In the genomic region with DNA sequence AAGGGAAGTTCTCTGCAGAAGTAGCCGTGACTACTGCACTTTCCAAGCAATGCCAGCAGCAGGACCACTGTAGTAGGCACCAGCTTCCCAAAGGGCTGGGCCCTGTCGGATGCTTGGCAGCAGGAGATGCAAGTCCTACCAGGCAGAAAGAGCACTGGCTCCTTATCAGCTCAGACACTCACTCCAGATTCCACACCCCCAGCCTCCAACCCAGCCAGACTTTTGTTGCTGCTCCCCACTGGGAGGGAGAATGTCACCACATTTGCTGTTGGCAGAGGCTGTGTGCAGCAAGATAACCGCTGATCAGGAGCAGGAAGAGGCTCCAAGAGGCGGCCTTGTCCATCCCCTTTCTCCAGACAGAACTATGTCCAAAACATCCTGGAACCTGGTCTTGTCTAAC, we compare ENCODE assay signal across 1 cellular context.
TF ChIP-seq lines count a peak whose summit lies in the region.

No MANE protein-coding gene starts in this region.

TF ChIP-seq in K562, 482 proteins besides CTCF, POLR2A, EP300 and RAD21 (continued from another document and continues in another):
- TF ChIP-seq, protein P1, sequence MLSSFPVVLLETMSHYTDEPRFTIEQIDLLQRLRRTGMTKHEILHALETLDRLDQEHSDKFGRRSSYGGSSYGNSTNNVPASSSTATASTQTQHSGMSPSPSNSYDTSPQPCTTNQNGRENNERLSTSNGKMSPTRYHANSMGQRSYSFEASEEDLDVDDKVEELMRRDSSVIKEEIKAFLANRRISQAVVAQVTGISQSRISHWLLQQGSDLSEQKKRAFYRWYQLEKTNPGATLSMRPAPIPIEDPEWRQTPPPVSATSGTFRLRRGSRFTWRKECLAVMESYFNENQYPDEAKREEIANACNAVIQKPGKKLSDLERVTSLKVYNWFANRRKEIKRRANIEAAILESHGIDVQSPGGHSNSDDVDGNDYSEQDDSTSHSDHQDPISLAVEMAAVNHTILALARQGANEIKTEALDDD (IDR thresholded peaks at IDR 0.05): no peak
- TF ChIP-seq SUPT5H (IDR thresholded peaks at IDR 0.05) (no peak), ZC3H4 (CRISPR knock-in tag; IDR thresholded peaks at IDR 0.05; ENCODE audit: borderline replicate concordance) (no peak), ZNF507 (tag; conservative IDR thresholded peaks at IDR 0.05) (no peak), ZKSCAN1 (IDR thresholded peaks at IDR 0.05; ENCODE audit: low read depth, low read length) (peak; percentile 45), TBP (optimal IDR thresholded peaks at IDR 0.05; ENCODE audit: low read depth, low read length) (peak; percentile 49), SMARCC2 (IDR thresholded peaks at IDR 0.05; ENCODE audit: low read depth) (peak; percentile 51; the same call in 1 of the 2 replicates), POLR2H (tag; IDR thresholded peaks at IDR 0.05; ENCODE audit: low read depth) (no peak), ESRRB (CRISPR knock-in tag; IDR thresholded peaks at IDR 0.05; ENCODE audit: borderline replicate concordance) (no peak), C11orf30 (IDR thresholded peaks at IDR 0.05; ENCODE audit: low read depth) (no peak), GABPB1 (CRISPR knock-in tag; IDR thresholded peaks at IDR 0.05) (no peak), SNIP1 (IDR thresholded peaks at IDR 0.05; ENCODE audit: low read depth) (no peak), CC2D1A (IDR thresholded peaks at IDR 0.05) (peak; percentile 87; the same call in 1 of the 2 replicates), NR2C1 (IDR thresholded peaks at IDR 0.05) (no peak), NR2C1 (tag; IDR thresholded peaks at IDR 0.05) (no peak), DPF2 (IDR thresholded peaks at IDR 0.05) (peak; percentile 94), ZNF444 (CRISPR knock-in tag; IDR thresholded peaks at IDR 0.05) (no peak), DMBX1 (CRISPR knock-in tag; IDR thresholded peaks at IDR 0.05; ENCODE audit: borderline replicate concordance) (peak; percentile 83), NFE2 (IDR thresholded peaks at IDR 0.05; ENCODE audit: low read depth) (peak; percentile 33; the same call in 1 of the 2 replicates), CBFA2T3 (IDR thresholded peaks at IDR 0.05) (peak; percentile 98), ZFP36 (IDR thresholded peaks at IDR 0.05; ENCODE audit: low read depth, low read length, partially characterized antibody) (peak; percentile 33), PHB2 (IDR thresholded peaks at IDR 0.05; ENCODE audit: low read depth) (peak; percentile 84; the same call in 1 of the 2 replicates), ILK (tag; IDR thresholded peaks at IDR 0.05; ENCODE audit: borderline replicate concordance, low read depth) (no peak), NR4A1 (CRISPR knock-in tag; IDR thresholded peaks at IDR 0.05) (0 out of 2 replicates have a peak, but pooled peaks have one; percentile 46), NR4A1 (tag; IDR thresholded peaks at IDR 0.05) (0 out of 2 replicates have a peak, but pooled peaks have one; percentile 56), TFAM (CRISPR knock-in tag; conservative IDR thresholded peaks at IDR 0.05) (no peak), CTBP1 (IDR thresholded peaks at IDR 0.05; ENCODE audit: borderline replicate concordance) (peak; percentile 90), SAP30 (IDR thresholded peaks at IDR 0.05; ENCODE audit: borderline replicate concordance, insufficient read depth, low read depth, low read length, poor library complexity, severe bottlenecking) (no peak), HEY1 (CRISPR knock-in tag; IDR thresholded peaks at IDR 0.05; ENCODE audit: borderline replicate concordance) (no peak), LCOR (CRISPR knock-in tag; IDR thresholded peaks at IDR 0.05) (0 out of 2 replicates have a peak, but pooled peaks have one; percentile 61), TAF9B (IDR thresholded peaks at IDR 0.05; ENCODE audit: partially characterized antibody) (no peak), ZNF282 (CRISPR knock-in tag; IDR thresholded peaks at IDR 0.05) (no peak), ZNF436 (CRISPR knock-in tag; IDR thresholded peaks at IDR 0.05) (no peak), HCFC1 (IDR thresholded peaks at IDR 0.05; ENCODE audit: low read depth, low read length) (peak; percentile 26; the same call in 1 of the 2 replicates), SIRT6 (IDR thresholded peaks at IDR 0.05; ENCODE audit: low read depth, low read length) (no peak), ZNF445 (CRISPR knock-in tag; IDR thresholded peaks at IDR 0.05; ENCODE audit: low read depth) (no peak), NFXL1 (CRISPR knock-in tag; IDR thresholded peaks at IDR 0.05) (no peak), CBX1 (IDR thresholded peaks at IDR 0.05; ENCODE audit: low read depth) (no peak), ZNF668 (CRISPR knock-in tag; IDR thresholded peaks at IDR 0.05) (no peak), TCF3 (CRISPR knock-in tag; IDR thresholded peaks at IDR 0.05) (peak; percentile 97), ZNF311 (CRISPR knock-in tag; IDR thresholded peaks at IDR 0.05) (peak; percentile 67; the same call in 1 of the 2 replicates), GTF2E2 (tag; IDR thresholded peaks at IDR 0.05) (no peak), TSC22D4 (tag; IDR thresholded peaks at IDR 0.05) (no peak), PURB (CRISPR knock-in tag; IDR thresholded peaks at IDR 0.05; ENCODE audit: low read depth) (no peak)
- TF ChIP-seq, protein P2, sequence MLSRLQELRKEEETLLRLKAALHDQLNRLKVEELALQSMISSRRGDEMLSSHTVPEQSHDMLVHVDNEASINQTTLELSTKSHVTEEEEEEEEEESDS (CRISPR knock-in tag; IDR thresholded peaks at IDR 0.05): no peak
- TF ChIP-seq, protein P3, sequence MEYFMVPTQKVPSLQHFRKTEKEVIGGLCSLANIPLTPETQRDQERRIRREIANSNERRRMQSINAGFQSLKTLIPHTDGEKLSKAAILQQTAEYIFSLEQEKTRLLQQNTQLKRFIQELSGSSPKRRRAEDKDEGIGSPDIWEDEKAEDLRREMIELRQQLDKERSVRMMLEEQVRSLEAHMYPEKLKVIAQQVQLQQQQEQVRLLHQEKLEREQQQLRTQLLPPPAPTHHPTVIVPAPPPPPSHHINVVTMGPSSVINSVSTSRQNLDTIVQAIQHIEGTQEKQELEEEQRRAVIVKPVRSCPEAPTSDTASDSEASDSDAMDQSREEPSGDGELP (CRISPR knock-in tag; IDR thresholded peaks at IDR 0.05; ENCODE audit: borderline replicate concordance): peak; percentile 78; the same call in 1 of the 2 replicates
- TF ChIP-seq, protein P4, sequence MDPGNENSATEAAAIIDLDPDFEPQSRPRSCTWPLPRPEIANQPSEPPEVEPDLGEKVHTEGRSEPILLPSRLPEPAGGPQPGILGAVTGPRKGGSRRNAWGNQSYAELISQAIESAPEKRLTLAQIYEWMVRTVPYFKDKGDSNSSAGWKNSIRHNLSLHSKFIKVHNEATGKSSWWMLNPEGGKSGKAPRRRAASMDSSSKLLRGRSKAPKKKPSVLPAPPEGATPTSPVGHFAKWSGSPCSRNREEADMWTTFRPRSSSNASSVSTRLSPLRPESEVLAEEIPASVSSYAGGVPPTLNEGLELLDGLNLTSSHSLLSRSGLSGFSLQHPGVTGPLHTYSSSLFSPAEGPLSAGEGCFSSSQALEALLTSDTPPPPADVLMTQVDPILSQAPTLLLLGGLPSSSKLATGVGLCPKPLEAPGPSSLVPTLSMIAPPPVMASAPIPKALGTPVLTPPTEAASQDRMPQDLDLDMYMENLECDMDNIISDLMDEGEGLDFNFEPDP (CRISPR knock-in tag; IDR thresholded peaks at IDR 0.05): no peak
- TF ChIP-seq, protein P5, sequence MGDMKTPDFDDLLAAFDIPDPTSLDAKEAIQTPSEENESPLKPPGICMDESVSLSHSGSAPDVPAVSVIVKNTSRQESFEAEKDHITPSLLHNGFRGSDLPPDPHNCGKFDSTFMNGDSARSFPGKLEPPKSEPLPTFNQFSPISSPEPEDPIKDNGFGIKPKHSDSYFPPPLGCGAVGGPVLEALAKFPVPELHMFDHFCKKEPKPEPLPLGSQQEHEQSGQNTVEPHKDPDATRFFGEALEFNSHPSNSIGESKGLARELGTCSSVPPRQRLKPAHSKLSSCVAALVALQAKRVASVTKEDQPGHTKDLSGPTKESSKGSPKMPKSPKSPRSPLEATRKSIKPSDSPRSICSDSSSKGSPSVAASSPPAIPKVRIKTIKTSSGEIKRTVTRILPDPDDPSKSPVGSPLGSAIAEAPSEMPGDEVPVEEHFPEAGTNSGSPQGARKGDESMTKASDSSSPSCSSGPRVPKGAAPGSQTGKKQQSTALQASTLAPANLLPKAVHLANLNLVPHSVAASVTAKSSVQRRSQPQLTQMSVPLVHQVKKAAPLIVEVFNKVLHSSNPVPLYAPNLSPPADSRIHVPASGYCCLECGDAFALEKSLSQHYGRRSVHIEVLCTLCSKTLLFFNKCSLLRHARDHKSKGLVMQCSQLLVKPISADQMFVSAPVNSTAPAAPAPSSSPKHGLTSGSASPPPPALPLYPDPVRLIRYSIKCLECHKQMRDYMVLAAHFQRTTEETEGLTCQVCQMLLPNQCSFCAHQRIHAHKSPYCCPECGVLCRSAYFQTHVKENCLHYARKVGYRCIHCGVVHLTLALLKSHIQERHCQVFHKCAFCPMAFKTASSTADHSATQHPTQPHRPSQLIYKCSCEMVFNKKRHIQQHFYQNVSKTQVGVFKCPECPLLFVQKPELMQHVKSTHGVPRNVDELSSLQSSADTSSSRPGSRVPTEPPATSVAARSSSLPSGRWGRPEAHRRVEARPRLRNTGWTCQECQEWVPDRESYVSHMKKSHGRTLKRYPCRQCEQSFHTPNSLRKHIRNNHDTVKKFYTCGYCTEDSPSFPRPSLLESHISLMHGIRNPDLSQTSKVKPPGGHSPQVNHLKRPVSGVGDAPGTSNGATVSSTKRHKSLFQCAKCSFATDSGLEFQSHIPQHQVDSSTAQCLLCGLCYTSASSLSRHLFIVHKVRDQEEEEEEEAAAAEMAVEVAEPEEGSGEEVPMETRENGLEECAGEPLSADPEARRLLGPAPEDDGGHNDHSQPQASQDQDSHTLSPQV (IDR thresholded peaks at IDR 0.05): peak; percentile 46
- TF ChIP-seq, protein P6, sequence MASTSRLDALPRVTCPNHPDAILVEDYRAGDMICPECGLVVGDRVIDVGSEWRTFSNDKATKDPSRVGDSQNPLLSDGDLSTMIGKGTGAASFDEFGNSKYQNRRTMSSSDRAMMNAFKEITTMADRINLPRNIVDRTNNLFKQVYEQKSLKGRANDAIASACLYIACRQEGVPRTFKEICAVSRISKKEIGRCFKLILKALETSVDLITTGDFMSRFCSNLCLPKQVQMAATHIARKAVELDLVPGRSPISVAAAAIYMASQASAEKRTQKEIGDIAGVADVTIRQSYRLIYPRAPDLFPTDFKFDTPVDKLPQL (IDR thresholded peaks at IDR 0.05; ENCODE audit: extremely low read depth, insufficient read length): no peak
- TF ChIP-seq, protein P7, sequence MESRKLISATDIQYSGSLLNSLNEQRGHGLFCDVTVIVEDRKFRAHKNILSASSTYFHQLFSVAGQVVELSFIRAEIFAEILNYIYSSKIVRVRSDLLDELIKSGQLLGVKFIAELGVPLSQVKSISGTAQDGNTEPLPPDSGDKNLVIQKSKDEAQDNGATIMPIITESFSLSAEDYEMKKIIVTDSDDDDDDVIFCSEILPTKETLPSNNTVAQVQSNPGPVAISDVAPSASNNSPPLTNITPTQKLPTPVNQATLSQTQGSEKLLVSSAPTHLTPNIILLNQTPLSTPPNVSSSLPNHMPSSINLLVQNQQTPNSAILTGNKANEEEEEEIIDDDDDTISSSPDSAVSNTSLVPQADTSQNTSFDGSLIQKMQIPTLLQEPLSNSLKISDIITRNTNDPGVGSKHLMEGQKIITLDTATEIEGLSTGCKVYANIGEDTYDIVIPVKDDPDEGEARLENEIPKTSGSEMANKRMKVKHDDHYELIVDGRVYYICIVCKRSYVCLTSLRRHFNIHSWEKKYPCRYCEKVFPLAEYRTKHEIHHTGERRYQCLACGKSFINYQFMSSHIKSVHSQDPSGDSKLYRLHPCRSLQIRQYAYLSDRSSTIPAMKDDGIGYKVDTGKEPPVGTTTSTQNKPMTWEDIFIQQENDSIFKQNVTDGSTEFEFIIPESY (CRISPR knock-in tag; IDR thresholded peaks at IDR 0.05): peak; percentile 43; the same call in 1 of the 2 replicates
- TF ChIP-seq, protein P8, sequence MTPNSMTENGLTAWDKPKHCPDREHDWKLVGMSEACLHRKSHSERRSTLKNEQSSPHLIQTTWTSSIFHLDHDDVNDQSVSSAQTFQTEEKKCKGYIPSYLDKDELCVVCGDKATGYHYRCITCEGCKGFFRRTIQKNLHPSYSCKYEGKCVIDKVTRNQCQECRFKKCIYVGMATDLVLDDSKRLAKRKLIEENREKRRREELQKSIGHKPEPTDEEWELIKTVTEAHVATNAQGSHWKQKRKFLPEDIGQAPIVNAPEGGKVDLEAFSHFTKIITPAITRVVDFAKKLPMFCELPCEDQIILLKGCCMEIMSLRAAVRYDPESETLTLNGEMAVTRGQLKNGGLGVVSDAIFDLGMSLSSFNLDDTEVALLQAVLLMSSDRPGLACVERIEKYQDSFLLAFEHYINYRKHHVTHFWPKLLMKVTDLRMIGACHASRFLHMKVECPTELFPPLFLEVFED (CRISPR knock-in tag; conservative IDR thresholded peaks at IDR 0.05): no peak
- TF ChIP-seq, protein P9, sequence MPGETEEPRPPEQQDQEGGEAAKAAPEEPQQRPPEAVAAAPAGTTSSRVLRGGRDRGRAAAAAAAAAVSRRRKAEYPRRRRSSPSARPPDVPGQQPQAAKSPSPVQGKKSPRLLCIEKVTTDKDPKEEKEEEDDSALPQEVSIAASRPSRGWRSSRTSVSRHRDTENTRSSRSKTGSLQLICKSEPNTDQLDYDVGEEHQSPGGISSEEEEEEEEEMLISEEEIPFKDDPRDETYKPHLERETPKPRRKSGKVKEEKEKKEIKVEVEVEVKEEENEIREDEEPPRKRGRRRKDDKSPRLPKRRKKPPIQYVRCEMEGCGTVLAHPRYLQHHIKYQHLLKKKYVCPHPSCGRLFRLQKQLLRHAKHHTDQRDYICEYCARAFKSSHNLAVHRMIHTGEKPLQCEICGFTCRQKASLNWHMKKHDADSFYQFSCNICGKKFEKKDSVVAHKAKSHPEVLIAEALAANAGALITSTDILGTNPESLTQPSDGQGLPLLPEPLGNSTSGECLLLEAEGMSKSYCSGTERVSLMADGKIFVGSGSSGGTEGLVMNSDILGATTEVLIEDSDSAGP (CRISPR knock-in tag; IDR thresholded peaks at IDR 0.05): no peak
- TF ChIP-seq, protein P10, sequence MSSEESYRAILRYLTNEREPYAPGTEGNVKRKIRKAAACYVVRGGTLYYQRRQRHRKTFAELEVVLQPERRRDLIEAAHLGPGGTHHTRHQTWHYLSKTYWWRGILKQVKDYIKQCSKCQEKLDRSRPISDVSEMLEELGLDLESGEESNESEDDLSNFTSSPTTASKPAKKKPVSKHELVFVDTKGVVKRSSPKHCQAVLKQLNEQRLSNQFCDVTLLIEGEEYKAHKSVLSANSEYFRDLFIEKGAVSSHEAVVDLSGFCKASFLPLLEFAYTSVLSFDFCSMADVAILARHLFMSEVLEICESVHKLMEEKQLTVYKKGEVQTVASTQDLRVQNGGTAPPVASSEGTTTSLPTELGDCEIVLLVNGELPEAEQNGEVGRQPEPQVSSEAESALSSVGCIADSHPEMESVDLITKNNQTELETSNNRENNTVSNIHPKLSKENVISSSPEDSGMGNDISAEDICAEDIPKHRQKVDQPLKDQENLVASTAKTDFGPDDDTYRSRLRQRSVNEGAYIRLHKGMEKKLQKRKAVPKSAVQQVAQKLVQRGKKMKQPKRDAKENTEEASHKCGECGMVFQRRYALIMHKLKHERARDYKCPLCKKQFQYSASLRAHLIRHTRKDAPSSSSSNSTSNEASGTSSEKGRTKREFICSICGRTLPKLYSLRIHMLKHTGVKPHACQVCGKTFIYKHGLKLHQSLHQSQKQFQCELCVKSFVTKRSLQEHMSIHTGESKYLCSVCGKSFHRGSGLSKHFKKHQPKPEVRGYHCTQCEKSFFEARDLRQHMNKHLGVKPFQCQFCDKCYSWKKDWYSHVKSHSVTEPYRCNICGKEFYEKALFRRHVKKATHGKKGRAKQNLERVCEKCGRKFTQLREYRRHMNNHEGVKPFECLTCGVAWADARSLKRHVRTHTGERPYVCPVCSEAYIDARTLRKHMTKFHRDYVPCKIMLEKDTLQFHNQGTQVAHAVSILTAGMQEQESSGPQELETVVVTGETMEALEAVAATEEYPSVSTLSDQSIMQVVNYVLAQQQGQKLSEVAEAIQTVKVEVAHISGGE (CRISPR knock-in tag; IDR thresholded peaks at IDR 0.05): peak in 1 of 3 experiments; percentile 41; a peak in 1 of 6 replicates
